In genomic region chr4:84176061-84176460, GRCh38 we compare ENCODE assay signal across 26 cellular contexts.
"Had no signal": no experiment of that assay in that cellular context is flagged by ENCODE, and none has a peak within 500 bp of the region (broad histone marks: within the 10 kb centered on the region; RNA-seq: fewer than 3 reads in every experiment).

No MANE protein-coding gene starts in this region.

- H3K4me3 ChIP-seq: stomach, suprapubic skin, testis, thoracic aorta, thyroid gland, tibial artery, tibial nerve, transverse colon, upper lobe of left lung, upper lobe of right lung, uterus, vagina had no signal

- H3K27me3 ChIP-seq: stomach, suprapubic skin, testis, thyroid gland, tibial artery, tibial nerve, transverse colon, upper lobe of left lung, upper lobe of right lung, uterus, vagina had no signal

- H3K36me3 ChIP-seq: stomach, suprapubic skin, thoracic aorta, thyroid gland, tibial artery, tibial nerve, transverse colon, upper lobe of left lung, upper lobe of right lung, uterus, vagina had no signal

- ATAC-seq: stimulated activated effector memory CD8-positive, alpha-beta T cell treated with anti-CD3 and anti-CD28 coated beads, Interleukin-12 subunit alpha, Interleukin-12 subunit beta, amount 100 ng/mL, for 72 hours; stimulated activated memory B cell treated with anti-CD40 and anti-IgM and Interleukin-4, amounts not matched to agents 10 μg/mL and 1 μg/mL and 100 μg/mL, for 72 hours; stimulated activated naive B cell treated with anti-CD40 and anti-IgM and Interleukin-4, amounts not matched to agents 10 μg/mL and 1 μg/mL and 100 μg/mL, for 72 hours; stimulated activated naive CD8-positive, alpha-beta T cell treated with anti-CD3 and anti-CD28 coated beads, Interleukin-15, amount 100 ng/mL, for 72 hours; stimulated activated naive CD8-positive, alpha-beta T cell treated with anti-CD3 and anti-CD28 coated beads, Interleukin-15, Interleukin-2, amounts not matched to agents 100 U/mL and 50 U/mL, for 24 hours; upper lobe of right lung had no signal

- DNase-seq: stimulated activated CD4-positive, alpha-beta T cell treated with anti-CD3 and anti-CD28 coated beads, Interleukin-2, amount 100 ng/mL, for 48 hours; stimulated activated CD4-positive, alpha-beta T cell treated with anti-CD3 and anti-CD28 coated beads, Interleukin-4, amount 100 ng/mL, for 1 hour; stimulated activated CD4-positive, alpha-beta T cell treated with anti-CD3 and anti-CD28 coated beads, Interleukin-4, amount 100 ng/mL, for 24 hours; stimulated activated CD4-positive, alpha-beta T cell treated with anti-CD3 and anti-CD28 coated beads, Interleukin-4, amount 100 ng/mL, for 4 hours; stimulated activated CD8-positive, alpha-beta memory T cell treated with anti-CD3 and anti-CD28 coated beads, Interleukin-4, amount 100 ng/mL, for 48 hours; stimulated activated naive B cell treated with anti-CD40 and anti-IgM and Interleukin-4, amounts not matched to agents 10 μg/mL and 1 μg/mL and 100 μg/mL, for 72 hours; stimulated activated naive CD4-positive, alpha-beta T cell; stimulated activated naive CD4-positive, alpha-beta T cell treated with Interleukin-2 at 50 U/mL for 16 hours; stimulated activated naive CD8-positive, alpha-beta T cell treated with anti-CD3 and anti-CD28 coated beads, Interleukin-15, amount 100 ng/mL, for 72 hours; stimulated activated naive CD8-positive, alpha-beta T cell treated with anti-CD3 and anti-CD28 coated beads, Interleukin-15, Interleukin-2, amounts not matched to agents 100 U/mL and 50 U/mL, for 24 hours; stomach; substantia nigra; testis; thyroid gland; tibial artery; transverse colon; trophoblast cell; upper lobe of left lung; upper lobe of right lung; uterus had no signal

- H3K9me3 ChIP-seq: stomach, suprapubic skin, testis, thoracic aorta, thyroid gland, tibial artery, transverse colon, upper lobe of left lung, upper lobe of right lung, uterus, vagina had no signal

- H3K27ac ChIP-seq: stomach, suprapubic skin, testis, thoracic aorta, thyroid gland, tibial artery, tibial nerve, transverse colon, upper lobe of left lung, upper lobe of right lung, uterus, vagina had no signal
